17 cellular contexts compared by ENCODE assay signal in genomic region chr6:41966214-41966920, GRCh38. TPM values are rescaled to one million over a fixed set of nuclear protein-coding genes. Genes with fewer than 3 reads are reported as not detected.
DNase-seq lines count a peak whose midpoint lies in the region; FAIRE-seq and TF ChIP-seq lines count a peak whose summit lies in the region.
"Had no signal": no experiment of that assay in that cellular context is flagged by ENCODE, and none has a peak within 500 bp of the region (broad histone marks: within the 10 kb centered on the region; RNA-seq: fewer than 3 reads in every experiment).

No MANE protein-coding gene starts in this region.

- no peak for TF ChIP-seq EP300 in sigmoid colon (IDR thresholded peaks at IDR 0.05)

- H3F3A ChIP-seq in PC-9 (ENCODE audit: insufficient read depth, low read depth), result peaks cover 34% of the 10 kb centered on the region

- no peaks in the 10 kb centered on the region for H3K9me3 ChIP-seq in PC-9 (ENCODE audit: insufficient read depth, low read depth)
- H3K9me3 ChIP-seq in endothelial cell of umbilical vein (replicated peaks; ENCODE audit: control insufficient read depth, insufficient read depth, low read length), result no peaks in the 10 kb centered on the region
- H3K9me3 ChIP-seq in sigmoid colon, result no peaks in the 10 kb centered on the region
- H3K9me3 ChIP-seq in vagina, result no peaks in the 10 kb centered on the region
- H3K9me3 ChIP-seq: HAP-1, heart left ventricle, thoracic aorta had no signal

- TF ChIP-seq CTCF in PC-9 (conservative IDR thresholded peaks at IDR 0.05), result no peak
- TF ChIP-seq CTCF in endothelial cell of umbilical vein (IDR thresholded peaks at IDR 0.05; ENCODE audit: extremely low read depth in 1 of 2, insufficient read depth in 1 of 2, low read depth in 1 of 2, low read length in 2 of 2), result no peak
- no peak for TF ChIP-seq CTCF in sigmoid colon (IDR thresholded peaks at IDR 0.05)
- TF ChIP-seq CTCF in vagina (IDR thresholded peaks at IDR 0.05), result no peak

- H3K4me3 ChIP-seq in PC-9 (no peak overlapping the region; the same call in 1 of the 2 replicates), endothelial cell of umbilical vein (replicated peaks in 1 of 3; ENCODE audit: insufficient read depth in 1 of 3, low read depth in 1 of 3, low read length in 3 of 3) (no peak overlapping the region), sigmoid colon (no peak overlapping the region), vagina (no peak overlapping the region)
- H3K4me3 ChIP-seq: HAP-1, heart left ventricle, thoracic aorta had no signal

- H3K27me3 ChIP-seq in PC-9 (ENCODE audit: insufficient read depth, low read depth), result no peaks in the 10 kb centered on the region
- no peaks in the 10 kb centered on the region for H3K27me3 ChIP-seq in endothelial cell of umbilical vein (ENCODE audit: control insufficient read depth in 2 of 2, insufficient read depth in 2 of 2, low read length in 2 of 2)
- no peaks in the 10 kb centered on the region for H3K27me3 ChIP-seq in sigmoid colon
- H3K27me3 ChIP-seq in vagina, result no peaks in the 10 kb centered on the region
- H3K27me3 ChIP-seq: heart left ventricle had no signal

- H3K27ac Mint-ChIP-seq in activated CD4-positive, alpha-beta memory T cell treated with anti-CD3 and anti-CD28 coated beads for 36 hours, result peak overlapping the region; percentile 64
- H3K27ac Mint-ChIP-seq in activated CD4-positive, alpha-beta memory T cell treated with anti-CD3 and anti-CD28 coated beads, Interleukin-2, amount 10 ng/mL, durations not matched to agents 7 days and 5 days, result no peak overlapping the region
- H3K27ac Mint-ChIP-seq: memory B cell had no signal

- peak overlapping the region; percentile 54 for H3K4me2 ChIP-seq in PC-9
- H3K4me2 ChIP-seq in endothelial cell of umbilical vein (ENCODE audit: insufficient read depth, low read length), result peak overlapping the region; percentile 39

- peaks cover 5% of the 10 kb centered on the region for H3K36me3 Mint-ChIP-seq in activated CD4-positive, alpha-beta memory T cell treated with anti-CD3 and anti-CD28 coated beads for 36 hours
- H3K36me3 Mint-ChIP-seq in activated CD4-positive, alpha-beta memory T cell treated with anti-CD3 and anti-CD28 coated beads, Interleukin-2, amount 10 ng/mL, durations not matched to agents 7 days and 5 days (ENCODE audit: low read depth), result peaks cover 12% of the 10 kb centered on the region

- intact Hi-C loops in activated CD4-positive, alpha-beta memory T cell treated with anti-CD3 and anti-CD28 coated beads for 36 hours (cut with micrococcal nuclease), result no loop called here
- intact Hi-C loops in PC-9 (cut with micrococcal nuclease; ENCODE audit: unreplicated experiment), result loop anchor here (2.0 kb wide), 1 partner anchor 78 kb away; no protein-coding TSS in a partner anchor
- intact Hi-C loops in endothelial cell of umbilical vein (cut with micrococcal nuclease), result loop anchor here (2.0 to 5.0 kb wide), 3 partner anchors 46 to 78 kb away; partner anchors contain the start of genes BYSL and MED20
- intact Hi-C loops in sigmoid colon (cut with DNase I), result no loop called here
- intact Hi-C loops in vagina (cut with DNase I), result no loop called here

- no peaks in the 10 kb centered on the region for H3K27me3 Mint-ChIP-seq in activated CD4-positive, alpha-beta memory T cell treated with anti-CD3 and anti-CD28 coated beads for 36 hours
- H3K27me3 Mint-ChIP-seq in activated CD4-positive, alpha-beta memory T cell treated with anti-CD3 and anti-CD28 coated beads, Interleukin-2, amount 10 ng/mL, durations not matched to agents 7 days and 5 days, result no peaks in the 10 kb centered on the region
- H3K27me3 Mint-ChIP-seq: memory B cell had no signal

- no peak for TF ChIP-seq POLR2A in endothelial cell of umbilical vein (IDR thresholded peaks at IDR 0.05; ENCODE audit: low read depth, low read length)
- no peak for TF ChIP-seq POLR2A in sigmoid colon (IDR thresholded peaks at IDR 0.05)
- TF ChIP-seq POLR2A in vagina (IDR thresholded peaks at IDR 0.05), result no peak

- peak overlapping the region; percentile 98 for H3K27ac ChIP-seq in PC-9
- peak overlapping the region; percentile 58 for H3K27ac ChIP-seq in endothelial cell of umbilical vein (ENCODE audit: insufficient read depth, low read depth, low read length)
- no peak overlapping the region for H3K27ac ChIP-seq in sigmoid colon
- H3K27ac ChIP-seq in vagina, result no peak overlapping the region
- H3K27ac ChIP-seq: thoracic aorta had no signal

- DNase-seq in activated CD4-positive, alpha-beta memory T cell treated with anti-CD3 and anti-CD28 coated beads for 36 hours, result no peak
- no peak for DNase-seq in activated CD4-positive, alpha-beta memory T cell treated with anti-CD3 and anti-CD28 coated beads, Interleukin-2, amount 10 ng/mL, durations not matched to agents 7 days and 5 days
- DNase-seq in PC-9 (no peak), endothelial cell of umbilical vein (ENCODE audit: low read depth, low spot score) (no peak), sigmoid colon (peak; percentile 19), vagina (ENCODE audit: extremely low spot score in 2 of 2) (no peak), NCI-H345 treated with DMSO at 0.1 percent for 48 hours (lab: John Stamatoyannopoulos, UW; ENCODE audit: unreplicated experiment) (no peak)
- DNase-seq in stimulated activated CD4-positive, alpha-beta T cell treated with anti-CD3 and anti-CD28 coated beads, Interleukin-4, amount 100 ng/mL, for 24 hours, result no peak
- DNase-seq: activated CD4-positive, alpha-beta T cell treated with anti-CD3 and anti-CD28 coated beads for 4 hours; DMS79; effector CD8-positive, alpha-beta T cell; heart left ventricle; NCI-H2081 had no signal

- H3K9me2 ChIP-seq in PC-9 (ENCODE audit: insufficient read depth), result no peaks in the 10 kb centered on the region

- H3K4me1 ChIP-seq in PC-9 (replicated peaks; ENCODE audit: insufficient read depth) (peaks cover 50% of the 10 kb centered on the region), endothelial cell of umbilical vein (ENCODE audit: control insufficient read depth, extremely low read depth, insufficient read depth, low read length) (peaks cover 38% of the 10 kb centered on the region), sigmoid colon (peaks cover 0 to 15% (median 6%) of the 10 kb centered on the region in 4 donors), vagina (no peaks in the 10 kb centered on the region)

- WGBS in sigmoid colon, 2 donors, result 72 to 74% methylated on average over 5 of the region's 5 CpGs

- BruUV-seq in PC-9 (replicated peaks; lab: Mats Ljungman, UMichigan) (no TSS peak), endothelial cell of umbilical vein (replicated peaks; lab: Mats Ljungman, UMichigan) (no TSS peak)

- H2AFZ ChIP-seq in PC-9 (no peak overlapping the region), endothelial cell of umbilical vein (ENCODE audit: low read depth, low read length) (no peak overlapping the region)

- dilution Hi-C loops in endothelial cell of umbilical vein (cut with MboI; ENCODE audit: extremely low pct_ligation_motif_present, low sequenced_read_pairs), result no loop called here

- CTCF ChIA-PET in activated CD4-positive, alpha-beta memory T cell treated with anti-CD3 and anti-CD28 coated beads for 36 hours (lab: Charles Lee), result interaction anchor here (2.6 kb wide), 1 partner anchor 78 kb away, joined by 16 read pairs; no protein-coding TSS in a partner anchor
- CTCF ChIA-PET in activated CD4-positive, alpha-beta memory T cell treated with anti-CD3 and anti-CD28 coated beads, Interleukin-2, amount 10 ng/mL, durations not matched to agents 7 days and 5 days (lab: Charles Lee), result interaction anchor here (0.6 to 1.9 kb wide), 2 partner anchors 11 to 138 kb away, joined by 5 to 6 read pairs; no protein-coding TSS in a partner anchor
- CTCF ChIA-PET in PC-9 (lab: Charles Lee) (interaction anchor here (1.2 kb wide), 1 partner anchor 46 kb away, joined by 3 read pairs; the partner anchor contains the start of gene MED20), endothelial cell of umbilical vein (lab: Charles Lee) (interaction anchor here (1.0 to 1.6 kb wide), 4 partner anchors 27 to 79 kb away, joined by 3 to 10 read pairs (median 3); partner anchors contain the start of genes BYSL and MED20)

- H3K9ac ChIP-seq in endothelial cell of umbilical vein (replicated peaks; ENCODE audit: extremely low read depth, insufficient read depth, low read length), result peak overlapping the region; percentile 3

- peaks cover 83% of the 10 kb centered on the region for H3K4me1 Mint-ChIP-seq in activated CD4-positive, alpha-beta memory T cell treated with anti-CD3 and anti-CD28 coated beads for 36 hours (ENCODE audit: low read depth)
- H3K4me1 Mint-ChIP-seq in activated CD4-positive, alpha-beta memory T cell treated with anti-CD3 and anti-CD28 coated beads, Interleukin-2, amount 10 ng/mL, durations not matched to agents 7 days and 5 days, result peaks cover 50% of the 10 kb centered on the region

- H3K36me3 ChIP-seq in PC-9 (ENCODE audit: low read depth), result no peaks in the 10 kb centered on the region
- H3K36me3 ChIP-seq in endothelial cell of umbilical vein (ENCODE audit: control insufficient read depth in 2 of 2, extremely low read depth in 1 of 2, insufficient read depth in 2 of 2, low read length in 2 of 2), result no peaks in the 10 kb centered on the region
- no peaks in the 10 kb centered on the region for H3K36me3 ChIP-seq in sigmoid colon
- no peaks in the 10 kb centered on the region for H3K36me3 ChIP-seq in vagina
- H3K36me3 ChIP-seq: HAP-1, heart left ventricle, thoracic aorta had no signal

- H3K79me2 ChIP-seq in PC-9 (ENCODE audit: low read depth), result no peaks in the 10 kb centered on the region
- H3K79me2 ChIP-seq in endothelial cell of umbilical vein (ENCODE audit: control insufficient read depth, insufficient read depth, low read length), result no peaks in the 10 kb centered on the region

- H3K9me3 Mint-ChIP-seq in activated CD4-positive, alpha-beta memory T cell treated with anti-CD3 and anti-CD28 coated beads for 36 hours, result peaks cover 2% of the 10 kb centered on the region
- peaks cover 6% of the 10 kb centered on the region for H3K9me3 Mint-ChIP-seq in activated CD4-positive, alpha-beta memory T cell treated with anti-CD3 and anti-CD28 coated beads, Interleukin-2, amount 10 ng/mL, durations not matched to agents 7 days and 5 days
- H3K9me3 Mint-ChIP-seq: memory B cell had no signal

- H4K20me1 ChIP-seq in PC-9 (ENCODE audit: insufficient read depth), result no peaks in the 10 kb centered on the region
- H4K20me1 ChIP-seq in endothelial cell of umbilical vein (replicated peaks; ENCODE audit: control insufficient read depth, extremely low read depth, insufficient read depth, low read length), result no peaks in the 10 kb centered on the region

- no peak overlapping the region for H3K4me3 Mint-ChIP-seq in activated CD4-positive, alpha-beta memory T cell treated with anti-CD3 and anti-CD28 coated beads for 36 hours
- H3K4me3 Mint-ChIP-seq in activated CD4-positive, alpha-beta memory T cell treated with anti-CD3 and anti-CD28 coated beads, Interleukin-2, amount 10 ng/mL, durations not matched to agents 7 days and 5 days, result no peak overlapping the region
- H3K4me3 Mint-ChIP-seq: memory B cell had no signal

- POLR2A ChIA-PET in activated CD4-positive, alpha-beta memory T cell treated with anti-CD3 and anti-CD28 coated beads for 36 hours (lab: Charles Lee), result interaction anchor here (1.2 to 1.4 kb wide), 2 partner anchors 24 to 27 kb away, joined by 3 read pairs; no protein-coding TSS in a partner anchor
- POLR2A ChIA-PET in activated CD4-positive, alpha-beta memory T cell treated with anti-CD3 and anti-CD28 coated beads, Interleukin-2, amount 10 ng/mL, durations not matched to agents 7 days and 5 days (lab: Charles Lee), result interaction anchor here (1.1 to 1.2 kb wide), 2 partner anchors 9 to 73 kb away, joined by 3 to 4 read pairs; no protein-coding TSS in a partner anchor
- POLR2A ChIA-PET in PC-9 (lab: Charles Lee; ENCODE audit: unreplicated experiment) (interaction anchor here (0.6 kb wide), 1 partner anchor 128 kb away, joined by 9 read pairs; no protein-coding TSS in a partner anchor), endothelial cell of umbilical vein (lab: Charles Lee) (no interaction called here)

- no peaks in the 10 kb centered on the region for H3K9me1 ChIP-seq in endothelial cell of umbilical vein (replicated peaks; ENCODE audit: control insufficient read depth, extremely low read depth, insufficient read depth, low read length)

- no peak for FAIRE-seq in endothelial cell of umbilical vein (lab: Jason Lieb, UNC)
- FAIRE-seq: A204.1 had no signal

RNA-seq across cellular contexts. Expression of gene CCND3, which starts 24.8 kb away (rescaled TPM):
- 100 to 1,000 TPM; 570 to 573 TPM for total RNA-seq in activated CD4-positive, alpha-beta memory T cell treated with anti-CD3 and anti-CD28 coated beads for 36 hours
- total RNA-seq in activated CD4-positive, alpha-beta memory T cell treated with anti-CD3 and anti-CD28 coated beads, Interleukin-2, amount 10 ng/mL, durations not matched to agents 7 days and 5 days, result 100 to 1,000 TPM; 456 to 464 TPM
- total RNA-seq in PC-9 (2021), result 70.5 and 75.1 TPM in 2 replicates
- 87.5 and 96.7 TPM in 2 replicates for total RNA-seq in endothelial cell of umbilical vein
- 97.0 and 98.7 TPM in 2 replicates for polyA plus RNA-seq in endothelial cell of umbilical vein
- 80.5 and 93.5 TPM in 2 replicates for polyA plus RNA-seq in endothelial cell of umbilical vein (2011; cell fraction: cytosol; rRNA removed)
- 53.2 and 56.7 TPM in 2 replicates for polyA plus RNA-seq in endothelial cell of umbilical vein (2011; cell fraction: nucleus; rRNA removed)
- 87.3 and 94.2 TPM in 2 replicates for polyA plus RNA-seq in endothelial cell of umbilical vein (2012)
- polyA minus RNA-seq in endothelial cell of umbilical vein, result 41.5 and 52.5 TPM in 2 replicates
- 48.2 TPM for polyA minus RNA-seq in endothelial cell of umbilical vein (2011; cell fraction: cytosol; rRNA and poly(A)+ RNA removed)
- 24.4 and 25.3 TPM in 2 replicates for polyA minus RNA-seq in endothelial cell of umbilical vein (2011; cell fraction: nucleus; rRNA and poly(A)+ RNA removed)
- total RNA-seq in sigmoid colon, result 100 to 1,000 TPM in 3 of 4 donors, 10 to 100 TPM in 1; 75.1 to 125 (median 110) TPM
- 100 to 1,000 TPM in 1 of 3 donors, 10 to 100 TPM in 2; 43.2 to 144 (median 46.7) TPM for polyA plus RNA-seq in sigmoid colon
- 122 TPM for total RNA-seq in vagina

RNA-seq across cellular contexts. Expression of gene BYSL, which starts 45.1 kb away (rescaled TPM):
- 10 to 100 TPM; 46.6 to 51.0 TPM for total RNA-seq in activated CD4-positive, alpha-beta memory T cell treated with anti-CD3 and anti-CD28 coated beads for 36 hours
- total RNA-seq in activated CD4-positive, alpha-beta memory T cell treated with anti-CD3 and anti-CD28 coated beads, Interleukin-2, amount 10 ng/mL, durations not matched to agents 7 days and 5 days, result 10 to 100 TPM; 23.9 to 24.8 TPM
- 33.0 and 36.5 TPM in 2 replicates for total RNA-seq in PC-9 (2021)
- total RNA-seq in endothelial cell of umbilical vein, result 41.8 and 45.7 TPM in 2 replicates
- polyA plus RNA-seq in endothelial cell of umbilical vein, result 32.9 and 33.1 TPM in 2 replicates
- 33.9 and 42.1 TPM in 2 replicates for polyA plus RNA-seq in endothelial cell of umbilical vein (2011; cell fraction: cytosol; rRNA removed)
- 45.7 and 60.4 TPM in 2 replicates for polyA plus RNA-seq in endothelial cell of umbilical vein (2011; cell fraction: nucleus; rRNA removed)
- polyA plus RNA-seq in endothelial cell of umbilical vein (2012), result 30.0 and 38.9 TPM in 2 replicates
- 25.0 and 35.0 TPM in 2 replicates for polyA minus RNA-seq in endothelial cell of umbilical vein
- polyA minus RNA-seq in endothelial cell of umbilical vein (2011; cell fraction: cytosol; rRNA and poly(A)+ RNA removed), result 36.4 TPM
- polyA minus RNA-seq in endothelial cell of umbilical vein (2011; cell fraction: nucleus; rRNA and poly(A)+ RNA removed), result 15.7 and 16.9 TPM in 2 replicates
- 1 to 10 TPM; 2.9 to 5.4 (median 4.6) TPM for total RNA-seq in sigmoid colon
- 10 to 100 TPM in 1 of 3 donors, 1 to 10 TPM in 2; 4.2 to 14.0 (median 9.6) TPM for polyA plus RNA-seq in sigmoid colon
- total RNA-seq in vagina, result 16.0 TPM

RNA-seq across cellular contexts. Expression of gene MED20, which starts 45.4 kb away (rescaled TPM):
- 10 to 100 TPM; 18.2 to 18.3 TPM for total RNA-seq in activated CD4-positive, alpha-beta memory T cell treated with anti-CD3 and anti-CD28 coated beads for 36 hours
- total RNA-seq in activated CD4-positive, alpha-beta memory T cell treated with anti-CD3 and anti-CD28 coated beads, Interleukin-2, amount 10 ng/mL, durations not matched to agents 7 days and 5 days, result 10 to 100 TPM; 21.4 to 21.9 TPM
- 45.8 and 61.8 TPM in 2 replicates for total RNA-seq in PC-9 (2021)
- 25.5 and 30.4 TPM in 2 replicates for total RNA-seq in endothelial cell of umbilical vein
- 34.8 and 37.8 TPM in 2 replicates for polyA plus RNA-seq in endothelial cell of umbilical vein
- 34.4 and 35.1 TPM in 2 replicates for polyA plus RNA-seq in endothelial cell of umbilical vein (2011; cell fraction: cytosol; rRNA removed)
- polyA plus RNA-seq in endothelial cell of umbilical vein (2011; cell fraction: nucleus; rRNA removed), result 27.9 and 28.7 TPM in 2 replicates
- polyA plus RNA-seq in endothelial cell of umbilical vein (2012), result 30.1 and 36.2 TPM in 2 replicates
- polyA minus RNA-seq in endothelial cell of umbilical vein, result 45.6 and 53.3 TPM in 2 replicates
- 17.7 TPM for polyA minus RNA-seq in endothelial cell of umbilical vein (2011; cell fraction: cytosol; rRNA and poly(A)+ RNA removed)
- 18.3 and 27.9 TPM in 2 replicates for polyA minus RNA-seq in endothelial cell of umbilical vein (2011; cell fraction: nucleus; rRNA and poly(A)+ RNA removed)
- 10 to 100 TPM in 3 of 4 donors, 1 to 10 TPM in 1; 9.9 to 15.5 (median 13.7) TPM for total RNA-seq in sigmoid colon
- 10 to 100 TPM in 1 of 3 donors, 1 to 10 TPM in 2; 7.8 to 14.6 (median 9.4) TPM for polyA plus RNA-seq in sigmoid colon
- total RNA-seq in vagina, result 9.6 TPM

Comparison
In these comparisons a context has a peak if more than half of its experiments do, and no peak if none do; other contexts are left out.
1. H3K27ac ChIP-seq: peak in PC-9 (single experiment) and endothelial cell of umbilical vein (single experiment); none in sigmoid colon (0 of 4) and vagina (single experiment).
2. intact Hi-C loops: an anchor here in PC-9 (2.0 kb wide) and endothelial cell of umbilical vein (2.0 to 5.0 kb wide); none called in activated CD4-positive, alpha-beta memory T cell treated with anti-CD3 and anti-CD28 coated beads for 36 hours, sigmoid colon and vagina.